Comparison of ENCODE assay signal across 13 cellular contexts in the genomic region with DNA sequence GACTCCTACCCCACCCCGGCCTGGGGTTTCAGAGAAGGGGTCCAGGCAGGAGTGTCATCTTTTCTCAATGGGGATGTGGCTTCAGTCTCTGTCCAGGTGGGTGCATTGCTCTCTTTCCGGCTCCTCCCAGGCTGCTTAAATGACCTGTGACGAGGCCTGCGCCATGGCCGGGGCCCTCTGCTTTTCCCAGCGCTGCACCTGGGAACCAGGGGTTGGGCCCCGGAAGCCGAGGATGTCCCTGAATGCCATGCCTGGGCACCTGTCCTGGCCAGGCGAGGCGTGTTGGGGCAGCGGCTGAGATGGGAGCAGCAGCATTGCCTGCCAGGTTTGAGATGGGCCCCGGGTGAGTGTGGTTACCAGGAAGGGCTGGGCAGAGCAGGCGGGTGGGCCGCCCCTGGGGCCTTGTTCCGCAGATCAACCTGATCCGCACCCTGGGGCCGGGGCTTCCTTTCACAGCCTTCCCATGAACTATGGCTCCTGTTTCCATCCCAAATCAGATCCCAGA.
DNase-seq lines count a peak whose midpoint lies in the region; ATAC-seq and TF ChIP-seq lines count a peak whose summit lies in the region.
"Had no signal": no experiment of that assay in that cellular context is flagged by ENCODE, and none has a peak within 500 bp of the region (broad histone marks: within the 10 kb centered on the region; RNA-seq: fewer than 3 reads in every experiment).

No MANE protein-coding gene starts in this region.

- H3K4me2 ChIP-seq in H9 (ENCODE audit: insufficient read depth, insufficient read length, low read length), result no peak overlapping the region
- H3K4me2 ChIP-seq in skeletal muscle satellite cell (ENCODE audit: low read length), result peak overlapping the region; percentile 76

- H3K9me3 Mint-ChIP-seq in H9 (no peaks in the 10 kb centered on the region), WTC11 (no peaks in the 10 kb centered on the region)
- peaks cover 0 to 2% (median 0%) of the 10 kb centered on the region in 8 donors for H3K9me3 Mint-ChIP-seq in CD4-positive, alpha-beta memory T cell

- CTCF ChIA-PET in WTC11 (lab: Charles Lee), result interaction anchor here (1.0 to 3.1 kb wide), 5 partner anchors 12 to 421 kb away, joined by 3 to 9 read pairs (median 3); no protein-coding TSS in a partner anchor
- CTCF ChIA-PET in CD4-positive, alpha-beta memory T cell (lab: Charles Lee; ENCODE audit: partially characterized antibody), result no interaction called here

- H3K4me3 Mint-ChIP-seq in H9 (no peak overlapping the region; a peak in 1 of 5 replicates), WTC11 (no peak overlapping the region; the same call in 1 of the 2 replicates)
- no peak overlapping the region for H3K4me3 Mint-ChIP-seq in CD4-positive, alpha-beta memory T cell

- no peak overlapping the region for H2BK120ac ChIP-seq in H9 (ENCODE audit: low read depth, low read length, poor library complexity, severe bottlenecking)

- H3K23ac ChIP-seq in H9 (ENCODE audit: insufficient read length, low read depth, low read length), result no peak overlapping the region

- no peak overlapping the region for H2BK15ac ChIP-seq in H9 (ENCODE audit: low read depth, low read length)

- H4K5ac ChIP-seq in H9 (ENCODE audit: insufficient read length, low read depth, low read length), result no peak overlapping the region

- peak overlapping the region; percentile 25 for H3K4me3 ChIP-seq in kidney epithelial cell (ENCODE audit: low read depth, low read length)
- peak overlapping the region; percentile 40 for H3K4me3 ChIP-seq in skeletal muscle satellite cell (ENCODE audit: low read length)
- H3K4me3 ChIP-seq in CD4-positive, alpha-beta memory T cell (ENCODE audit: low read length in 2 of 2), result no peak overlapping the region
- H3K4me3 ChIP-seq: gastroesophageal sphincter had no signal

- no peak overlapping the region for H2AK5ac ChIP-seq in H9 (ENCODE audit: insufficient read length, low read length)

- H3K4me1 Mint-ChIP-seq in H9, result peaks cover 27 to 30% of the 10 kb centered on the region in 2 experiments
- H3K4me1 Mint-ChIP-seq in WTC11, result peaks cover 44% of the 10 kb centered on the region
- peaks cover 0 to 4% (median 0%) of the 10 kb centered on the region in 4 donors for H3K4me1 Mint-ChIP-seq in CD4-positive, alpha-beta memory T cell

- no peaks in the 10 kb centered on the region for H3K23me2 ChIP-seq in H9 (ENCODE audit: insufficient read length, low read depth, low read length, poor library complexity, severe bottlenecking)

- H3T11ph ChIP-seq in H9 (ENCODE audit: low read length), result no peak overlapping the region

- POLR2A ChIA-PET in WTC11 (lab: Charles Lee), result no interaction called here
- POLR2A ChIA-PET in CD4-positive, alpha-beta memory T cell (lab: Charles Lee; ENCODE audit: partially characterized antibody), result no interaction called here

- H3K27ac Mint-ChIP-seq in H9 (peak overlapping the region; percentile 63 to 90 (median 89); a peak in 4 of 7 replicates), WTC11 (peak overlapping the region; percentile 84; the same call in 1 of the 2 replicates)
- no peak overlapping the region for H3K27ac Mint-ChIP-seq in CD4-positive, alpha-beta memory T cell

- ATAC-seq in WTC11 (peak; percentile 24), HG02798 (IDR thresholded peaks at IDR 0.05; ENCODE audit: poor library complexity, unreplicated experiment) (no peak)
- ATAC-seq: gastroesophageal sphincter had no signal

- H3K36me3 Mint-ChIP-seq in H9 (ENCODE audit: insufficient read depth in 1 of 3, low read depth in 3 of 3) (peaks cover 0 to 14% (median 11%) of the 10 kb centered on the region in 3 experiments; a peak in 5 of 7 replicates), WTC11 (peaks cover 4% of the 10 kb centered on the region; the same call in 1 of the 2 replicates)
- no peaks in the 10 kb centered on the region for H3K36me3 Mint-ChIP-seq in CD4-positive, alpha-beta memory T cell

- no CpG with 5 or more reads among the region's 17 CpGs for WGBS in H9 (ENCODE audit: extremely low coverage, insufficient read length, low lambda C conversion rate)

- H3K36me3 ChIP-seq in kidney epithelial cell (ENCODE audit: control insufficient read depth, insufficient read depth, low read length) (peaks cover 3% of the 10 kb centered on the region), skeletal muscle satellite cell (ENCODE audit: insufficient read depth, low read length) (no peaks in the 10 kb centered on the region)
- H3K36me3 ChIP-seq in CD4-positive, alpha-beta memory T cell (ENCODE audit: insufficient read depth, low read length), result no peaks in the 10 kb centered on the region
- H3K36me3 ChIP-seq: gastroesophageal sphincter had no signal

- H4K20me1 ChIP-seq in H9 (ENCODE audit: control insufficient read depth, insufficient read depth, insufficient read length), result no peaks in the 10 kb centered on the region

- H3K27me3 Mint-ChIP-seq in H9 (ENCODE audit: low read depth) (no peaks in the 10 kb centered on the region), WTC11 (ENCODE audit: low read depth) (no peaks in the 10 kb centered on the region)
- H3K27me3 Mint-ChIP-seq in CD4-positive, alpha-beta memory T cell, result no peaks in the 10 kb centered on the region

- no peak overlapping the region for H3K18ac ChIP-seq in H9 (ENCODE audit: insufficient read length, low read depth, low read length)

- H3K79me1 ChIP-seq in H9 (ENCODE audit: insufficient read depth, low read depth, low read length, poor library complexity, severe bottlenecking), result no peaks in the 10 kb centered on the region

- peaks cover 8% of the 10 kb centered on the region; the same call in 1 of the 2 replicates for H3K79me2 ChIP-seq in H9 (ENCODE audit: insufficient read depth, low read length)

- H2AFZ ChIP-seq in H9 (ENCODE audit: low read length), result no peak overlapping the region

- H3K56ac ChIP-seq in H9 (ENCODE audit: insufficient read length, low read depth, low read length), result no peak overlapping the region

- DNase-seq in H9, result no peak
- DNase-seq in WTC11 (ENCODE audit: low spot score), result no peak
- no peak for DNase-seq in kidney epithelial cell (ENCODE audit: low read depth)
- no peak for DNase-seq in activated CD4-positive, alpha-beta T cell treated with anti-CD3 and anti-CD28 coated beads for 1 hour
- no peak for DNase-seq in CD4-positive, alpha-beta memory T cell
- no peak for DNase-seq in occipital lobe (lab: John Stamatoyannopoulos, UW)
- DNase-seq: central memory CD4-positive, alpha-beta T cell; NCI-H1436 treated with DMSO at 0.1 percent for 48 hours; posterior cingulate gyrus; stimulated activated CD8-positive, alpha-beta memory T cell treated with anti-CD3 and anti-CD28 coated beads, Interleukin-4, amount 100 ng/mL, for 48 hours had no signal

- no peak overlapping the region for H4K91ac ChIP-seq in H9 (ENCODE audit: insufficient read length, low read depth, low read length)

- H3K9ac ChIP-seq in H9 (ENCODE audit: extremely low read depth, insufficient read length, low read length), result no peak overlapping the region
- peak overlapping the region; percentile 89 for H3K9ac ChIP-seq in skeletal muscle satellite cell (ENCODE audit: low read depth, low read length)

- H3K4me1 ChIP-seq in H9 (ENCODE audit: insufficient read depth, low read length) (peaks cover 3% of the 10 kb centered on the region; the same call in 1 of the 2 replicates), skeletal muscle satellite cell (ENCODE audit: control insufficient read depth, insufficient read depth, low read length) (peaks cover 44% of the 10 kb centered on the region)
- peaks cover 5% of the 10 kb centered on the region for H3K4me1 ChIP-seq in CD4-positive, alpha-beta memory T cell (ENCODE audit: insufficient read depth, low read length)

- no peak for TF ChIP-seq CTCF in H9 (conservative IDR thresholded peaks at IDR 0.05)
- no peak for TF ChIP-seq CTCF in WTC11 (IDR thresholded peaks at IDR 0.05)
- no peak for TF ChIP-seq CTCF in kidney epithelial cell (IDR thresholded peaks at IDR 0.05; ENCODE audit: insufficient read depth, low read length, poor library complexity, severe bottlenecking)

- no peak overlapping the region for H4K8ac ChIP-seq in H9 (replicated peaks; ENCODE audit: insufficient read length, low read depth, low read length)

- H3K9me3 ChIP-seq in H9 (ENCODE audit: control insufficient read depth, low read depth, low read length), result no peaks in the 10 kb centered on the region
- H3K9me3 ChIP-seq in skeletal muscle satellite cell (replicated peaks; ENCODE audit: low read length), result no peaks in the 10 kb centered on the region
- H3K9me3 ChIP-seq in CD4-positive, alpha-beta memory T cell (ENCODE audit: control insufficient read depth in 1 of 2, low read length in 2 of 2), result no peaks in the 10 kb centered on the region
- H3K9me3 ChIP-seq: gastroesophageal sphincter had no signal

- no peak overlapping the region for H3K27ac ChIP-seq in H9 (ENCODE audit: insufficient read length, low read depth, low read length)
- no peak overlapping the region for H3K27ac ChIP-seq in CD4-positive, alpha-beta memory T cell (ENCODE audit: low read depth, low read length)

- intact Hi-C loops in CD4-positive, alpha-beta memory T cell (cut with micrococcal nuclease), result no loop called here

- H2BK20ac ChIP-seq in H9 (ENCODE audit: low read depth, low read length, poor library complexity, severe bottlenecking), result no peak overlapping the region

- no peak overlapping the region for H3K4ac ChIP-seq in H9 (ENCODE audit: low read depth, low read length)

- H3K27me3 ChIP-seq in H9 (ENCODE audit: insufficient read depth, low read length) (no peaks in the 10 kb centered on the region), kidney epithelial cell (ENCODE audit: control insufficient read depth, insufficient read depth, low read length) (no peaks in the 10 kb centered on the region), skeletal muscle satellite cell (ENCODE audit: control insufficient read depth, insufficient read depth, low read length) (no peaks in the 10 kb centered on the region)
- no peaks in the 10 kb centered on the region for H3K27me3 ChIP-seq in CD4-positive, alpha-beta memory T cell (ENCODE audit: insufficient read depth, low read length)
- H3K27me3 ChIP-seq: gastroesophageal sphincter had no signal

- no peak overlapping the region; the same call in 1 of the 2 replicates for H3K14ac ChIP-seq in H9 (ENCODE audit: insufficient read depth, low read length)

- H2BK12ac ChIP-seq in H9 (ENCODE audit: insufficient read length, low read depth, low read length), result no peak overlapping the region

- H2BK5ac ChIP-seq in H9 (ENCODE audit: insufficient read length, low read length), result no peak overlapping the region

TF ChIP-seq in WTC11, 78 proteins besides CTCF, POLR2A, EP300 and RAD21:
- no peak for TF ChIP-seq CREM (CRISPR knock-in tag; IDR thresholded peaks at IDR 0.05)
- TF ChIP-seq ZNF317 (CRISPR knock-in tag; IDR thresholded peaks at IDR 0.05; ENCODE audit: borderline replicate concordance, low read depth), result no peak
- no peak for TF ChIP-seq NR3C1 (CRISPR knock-in tag; conservative IDR thresholded peaks at IDR 0.05; ENCODE audit: low read depth)
TF ChIP-seq in WTC11: peak in this region for 0.

Comparison
In these comparisons a context has a peak if more than half of its experiments do, and no peak if none do; other contexts are left out.
1. H3K27ac Mint-ChIP-seq: peak in H9 (3 of 3) and WTC11 (single experiment); none in CD4-positive, alpha-beta memory T cell (0 of 7).
2. H3K4me3 ChIP-seq: peak in kidney epithelial cell (single experiment) and skeletal muscle satellite cell (single experiment); none in CD4-positive, alpha-beta memory T cell (0 of 2).